8 cellular contexts compared by ENCODE assay signal in the genomic region with DNA sequence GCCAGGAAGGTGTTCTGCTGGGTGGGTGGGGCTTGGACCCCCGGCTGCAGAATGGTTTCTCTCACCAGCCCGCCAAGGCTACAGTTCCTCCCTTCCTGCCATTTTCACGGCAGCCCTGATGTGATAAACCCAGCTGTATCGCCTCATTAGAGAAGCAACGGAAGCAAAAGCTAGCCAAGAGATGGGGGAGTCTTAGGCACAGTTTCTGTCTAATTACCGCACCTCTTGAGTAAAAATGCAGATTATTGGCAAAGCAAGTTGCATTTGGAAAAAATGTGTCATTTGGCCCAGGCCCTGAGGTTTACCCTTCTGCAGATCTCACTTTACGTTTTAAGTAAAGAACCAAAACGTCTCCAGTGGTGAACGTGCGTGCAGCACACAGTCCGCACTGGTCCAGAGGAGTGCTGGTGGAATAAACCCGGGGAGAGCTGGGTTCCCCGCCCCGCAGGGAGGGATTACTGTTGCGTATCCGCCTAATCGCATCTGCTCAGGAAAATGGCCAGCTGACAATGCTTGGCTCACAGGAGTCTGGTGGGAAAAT.
DNase-seq lines count a peak whose midpoint lies in the region; ATAC-seq, FAIRE-seq and TF ChIP-seq lines count a peak whose summit lies in the region.

No MANE protein-coding gene starts in this region.

- peak overlapping the region; percentile 16 for H3K4me3 ChIP-seq in fibroblast of mammary gland (ENCODE audit: control insufficient read depth, low read depth, low read length)
- H3K4me3 ChIP-seq in osteoblast (ENCODE audit: insufficient read depth, low read length): no peak overlapping the region

- peak; percentile 91 for FAIRE-seq in D721Med (lab: Jason Lieb, UNC)

- no peak overlapping the region for H3K27ac ChIP-seq in osteoblast (ENCODE audit: low read depth, low read length)

- no peak overlapping the region for H2AFZ ChIP-seq in osteoblast (ENCODE audit: low read length)

- H3K9me3 ChIP-seq in osteoblast (ENCODE audit: low read depth, low read length): no peaks in the 10 kb centered on the region

- DNase-seq in D721Med (ENCODE audit: insufficient read length, low spot score): peak; percentile 77
- DNase-seq in NCI-H748 treated with DMSO at 0.1 percent for 48 hours (lab: John Stamatoyannopoulos, UW): peak; percentile 62
- DNase-seq in fibroblast of mammary gland (ENCODE audit: low read depth): peak; percentile 73
- no peak for DNase-seq in osteoblast (ENCODE audit: insufficient read length, low spot score, missing footprints)
- no peak for DNase-seq in SW 1271 (lab: John Stamatoyannopoulos, UW)
- no peak for DNase-seq in NCI-H2107 treated with DMSO at 0.1 percent for 48 hours (lab: John Stamatoyannopoulos, UW; ENCODE audit: unreplicated experiment)

- TF ChIP-seq CTCF in D721Med (IDR thresholded peaks at IDR 0.05; ENCODE audit: insufficient read depth, missing control alignments) (no peak), fibroblast of mammary gland (conservative IDR thresholded peaks at IDR 0.05; ENCODE audit: control insufficient read depth, insufficient read depth, low read depth, low read length) (no peak), osteoblast (IDR thresholded peaks at IDR 0.05; ENCODE audit: extremely low read depth, low read depth, low read length) (no peak)

- no peaks in the 10 kb centered on the region for H3K27me3 ChIP-seq in osteoblast (ENCODE audit: insufficient read depth, low read length)

- peaks cover 74% of the 10 kb centered on the region for H3K79me2 ChIP-seq in osteoblast (ENCODE audit: insufficient read depth, low read length)

- H3K4me2 ChIP-seq in osteoblast (ENCODE audit: insufficient read depth, low read length): peak overlapping the region; percentile 48

- peaks cover 9% of the 10 kb centered on the region for H3K36me3 ChIP-seq in osteoblast (ENCODE audit: insufficient read depth, low read length)

- no peak for ATAC-seq in GM21576 (IDR thresholded peaks at IDR 0.05; ENCODE audit: unreplicated experiment)
- no peak for ATAC-seq in GM18907 (IDR thresholded peaks at IDR 0.05; ENCODE audit: unreplicated experiment)

- peaks cover 20% of the 10 kb centered on the region for H3K4me1 ChIP-seq in osteoblast (ENCODE audit: insufficient read depth, low read length)

- H4K20me1 ChIP-seq in osteoblast (ENCODE audit: insufficient read depth, low read length): peaks cover 39% of the 10 kb centered on the region

Comparison
In these comparisons a context has a peak if more than half of its experiments do, and no peak if none do; other contexts are left out.
1. DNase-seq: peak in D721Med (single experiment), NCI-H748 treated with DMSO at 0.1 percent for 48 hours (single experiment) and fibroblast of mammary gland (single experiment); none in osteoblast (single experiment), SW 1271 (0 of 2) and NCI-H2107 treated with DMSO at 0.1 percent for 48 hours (single experiment).